In genomic region chr16:89351645-89352044, GRCh38 we compare ENCODE assay signal across 23 cellular contexts.
DNase-seq lines count a peak whose midpoint lies in the region; ATAC-seq and TF ChIP-seq lines count a peak whose summit lies in the region.
"Had no signal": no experiment of that assay in that cellular context is flagged by ENCODE, and none has a peak within 500 bp of the region (broad histone marks: within the 10 kb centered on the region; RNA-seq: fewer than 3 reads in every experiment).

No MANE protein-coding gene starts in this region.

- no peak overlapping the region for H3K23ac ChIP-seq in mesendoderm (ENCODE audit: low read length)

- peak overlapping the region; percentile 63; the same call in 1 of the 2 replicates for H3K27ac Mint-ChIP-seq in GM23338
- peak overlapping the region; percentile 32 for H3K27ac Mint-ChIP-seq in chondrocyte (ENCODE audit: unreplicated experiment)
- H3K27ac Mint-ChIP-seq in natural killer cell treated with Interleukin-12 subunit alpha and Interleukin-12 subunit beta and Interleukin-15 and Interleukin-18, amount 100 ng/mL, for 72 hours: peak overlapping the region; percentile 3 to 32

- H3K9me2 ChIP-seq in GM23338 (ENCODE audit: insufficient read depth): no peaks in the 10 kb centered on the region

- H3K27ac ChIP-seq in BLaER1 treated with 17β-estradiol and CSF1 and Interleukin-3, amounts not matched to agents 10 nM and 100 nM: no peak overlapping the region
- no peak overlapping the region for H3K27ac ChIP-seq in GM23338 (ENCODE audit: low read depth)
- no peak overlapping the region for H3K27ac ChIP-seq in mesendoderm (ENCODE audit: low read depth, low read length)
- H3K27ac ChIP-seq: SK-N-MC, tibial nerve had no signal

- H2BK15ac ChIP-seq in mesendoderm (replicated peaks; ENCODE audit: low read depth): no peak overlapping the region

- peak overlapping the region; percentile 80 to 95 (median 91); a peak in 21 of 22 replicates for H3K4me2 ChIP-seq in BLaER1 treated with 17β-estradiol and CSF1 and Interleukin-3, amounts not matched to agents 10 nM and 100 nM
- H3K4me2 ChIP-seq in GM23338 (no peak overlapping the region), mesendoderm (ENCODE audit: low read length) (no peak overlapping the region)

- 0 out of 2 replicates have a peak, but pooled peaks cover 7% of the 10 kb centered on the region for H3F3A ChIP-seq in GM23338 (replicated peaks; ENCODE audit: low read depth)

- TF ChIP-seq CTCF in GM23338 (conservative IDR thresholded peaks at IDR 0.05; ENCODE audit: low read depth in 2 of 2) (no peak), chondrocyte (IDR thresholded peaks at IDR 0.05) (no peak)

- H3K4me1 Mint-ChIP-seq in GM23338 (peaks cover 76% of the 10 kb centered on the region), chondrocyte (ENCODE audit: low read depth) (peaks cover 62% of the 10 kb centered on the region)
- H3K4me1 Mint-ChIP-seq in natural killer cell treated with Interleukin-12 subunit alpha and Interleukin-12 subunit beta and Interleukin-15 and Interleukin-18, amount 100 ng/mL, for 72 hours (ENCODE audit: low read depth in 2 of 2): peaks cover 61 to 75% of the 10 kb centered on the region in 2 donors

- no peaks in the 10 kb centered on the region for H3K9me3 Mint-ChIP-seq in GM23338
- no peaks in the 10 kb centered on the region for H3K9me3 Mint-ChIP-seq in chondrocyte (ENCODE audit: low read depth)
- no peaks in the 10 kb centered on the region for H3K9me3 Mint-ChIP-seq in natural killer cell treated with Interleukin-12 subunit alpha and Interleukin-12 subunit beta and Interleukin-15 and Interleukin-18, amount 100 ng/mL, for 72 hours
- H3K9me3 Mint-ChIP-seq: activated naive CD4-positive, alpha-beta T cell treated with anti-CD3 and anti-CD28 coated beads, Interleukin-2, amount 10 ng/mL, durations not matched to agents 7 days and 5 days; T-helper 2 cell treated with Interferon-gamma antibody and Interleukin-4, amounts not matched to agents 5 μg/mL and 100 μg/mL, for 36 hours had no signal

- no peak overlapping the region for H2AFZ ChIP-seq in GM23338

- H3K4me3 ChIP-seq in BLaER1 treated with 17β-estradiol and CSF1 and Interleukin-3, amounts not matched to agents 10 nM and 100 nM: no peak overlapping the region
- H3K4me3 ChIP-seq in GM23338: no peak overlapping the region
- no peak overlapping the region for H3K4me3 ChIP-seq in mesendoderm (ENCODE audit: low read length)
- H3K4me3 ChIP-seq: SK-N-MC, tibial nerve had no signal

- H4K8ac ChIP-seq in mesendoderm (ENCODE audit: low read depth, low read length): no peak overlapping the region

- ATAC-seq in GM23338 (no peak), GM18873 (IDR thresholded peaks at IDR 0.05; ENCODE audit: low FRiP score, unreplicated experiment) (no peak), GM18907 (IDR thresholded peaks at IDR 0.05; ENCODE audit: unreplicated experiment) (no peak)
- ATAC-seq in natural killer cell treated with Interleukin-12 subunit alpha and Interleukin-12 subunit beta and Interleukin-15 and Interleukin-18, amount 100 ng/mL, for 72 hours: no peak

- H3K18ac ChIP-seq in mesendoderm (ENCODE audit: low read length): no peak overlapping the region

- H3K4ac ChIP-seq in mesendoderm (ENCODE audit: low read depth, low read length): no peak overlapping the region

- no peak overlapping the region for H2BK5ac ChIP-seq in mesendoderm (ENCODE audit: low read length)

- peaks cover 100% of the 10 kb centered on the region in 11 experiments for H4K20me1 ChIP-seq in BLaER1 treated with 17β-estradiol and CSF1 and Interleukin-3, amounts not matched to agents 10 nM and 100 nM
- peaks cover 96% of the 10 kb centered on the region for H4K20me1 ChIP-seq in GM23338 (replicated peaks; ENCODE audit: insufficient read depth)

- peaks cover 14% of the 10 kb centered on the region for H3K27me3 Mint-ChIP-seq in GM23338 (ENCODE audit: insufficient read depth, low read depth, poor library complexity)
- no peaks in the 10 kb centered on the region for H3K27me3 Mint-ChIP-seq in chondrocyte (ENCODE audit: low read depth)
- H3K27me3 Mint-ChIP-seq in natural killer cell treated with Interleukin-12 subunit alpha and Interleukin-12 subunit beta and Interleukin-15 and Interleukin-18, amount 100 ng/mL, for 72 hours: no peaks in the 10 kb centered on the region
- H3K27me3 Mint-ChIP-seq: activated naive CD4-positive, alpha-beta T cell treated with anti-CD3 and anti-CD28 coated beads, Interleukin-2, amount 10 ng/mL, durations not matched to agents 7 days and 5 days; brain had no signal

- no peak for DNase-seq in GM23338 (ENCODE audit: low spot score)
- DNase-seq in chondrocyte (ENCODE audit: low spot score): no peak
- DNase-seq in natural killer cell treated with Interleukin-12 subunit alpha and Interleukin-12 subunit beta and Interleukin-15 and Interleukin-18, amount 100 ng/mL, for 72 hours (ENCODE audit: low spot score): no peak
- DNase-seq in mesendoderm: no peak
- DNase-seq: activated CD4-positive, CD25-positive, alpha-beta regulatory T cell treated with anti-CD3 and anti-CD28 coated beads, Interleukin-2, amount 50 U/mL, for 72 hours; activated CD8-positive, alpha-beta memory T cell treated with anti-CD3 and anti-CD28 coated beads, Interleukin-2, amount 50 U/mL, for 4 hours; activated naive CD4-positive, alpha-beta T cell treated with anti-CD3 and anti-CD28 coated beads, Interleukin-2, amount 10 ng/mL, durations not matched to agents 7 days and 5 days; COR-L47; cortex of kidney; foreskin fibroblast; KBM-7; NCI-H1694 treated with DMSO at 0.1 percent for 48 hours; NCI-H2227 treated with DMSO at 0.1 percent for 48 hours; retina; stimulated activated CD4-positive, alpha-beta T cell treated with anti-CD3 and anti-CD28 coated beads, Interleukin-15, amount 100 ng/mL, for 24 hours; stimulated activated naive CD4-positive, alpha-beta T cell had no signal

- H3K56ac ChIP-seq in mesendoderm (ENCODE audit: low read length): no peak overlapping the region

- H3K9ac ChIP-seq in BLaER1 treated with 17β-estradiol and CSF1 and Interleukin-3, amounts not matched to agents 10 nM and 100 nM: no peak overlapping the region; a peak in 1 of 22 replicates
- no peak overlapping the region for H3K9ac ChIP-seq in mesendoderm (ENCODE audit: low read length)

- no peak overlapping the region for H4K5ac ChIP-seq in mesendoderm (ENCODE audit: low read length)

- H3K4me3 Mint-ChIP-seq in GM23338 (no peak overlapping the region), chondrocyte (ENCODE audit: unreplicated experiment) (no peak overlapping the region)
- peak overlapping the region; percentile 42 for H3K4me3 Mint-ChIP-seq in natural killer cell treated with Interleukin-12 subunit alpha and Interleukin-12 subunit beta and Interleukin-15 and Interleukin-18, amount 100 ng/mL, for 72 hours
- H3K4me3 Mint-ChIP-seq: activated naive CD4-positive, alpha-beta T cell treated with anti-CD3 and anti-CD28 coated beads, Interleukin-2, amount 10 ng/mL, durations not matched to agents 7 days and 5 days; brain; T-helper 2 cell treated with Interferon-gamma antibody and Interleukin-4, amounts not matched to agents 5 μg/mL and 100 μg/mL, for 36 hours had no signal

- no peak overlapping the region for H2AK5ac ChIP-seq in mesendoderm (ENCODE audit: low read length)

- no peak overlapping the region for H2BK120ac ChIP-seq in mesendoderm (ENCODE audit: low read depth, low read length)

- no peaks in the 10 kb centered on the region for H3K27me3 ChIP-seq in BLaER1 treated with 17β-estradiol and CSF1 and Interleukin-3, amounts not matched to agents 10 nM and 100 nM
- H3K27me3 ChIP-seq in GM23338 (ENCODE audit: insufficient read depth): no peaks in the 10 kb centered on the region
- H3K27me3 ChIP-seq in mesendoderm (ENCODE audit: insufficient read depth, low read length, poor library complexity): no peaks in the 10 kb centered on the region
- H3K27me3 ChIP-seq: tibial nerve had no signal

- H3K79me2 ChIP-seq in GM23338 (replicated peaks; ENCODE audit: insufficient read depth): peaks cover 100% of the 10 kb centered on the region
- peaks cover 83% of the 10 kb centered on the region for H3K79me2 ChIP-seq in mesendoderm (ENCODE audit: control insufficient read depth, insufficient read depth, low read length)

- H3K79me1 ChIP-seq in mesendoderm (ENCODE audit: low read length): peaks cover 33% of the 10 kb centered on the region

- no peaks in the 10 kb centered on the region for H3K9me3 ChIP-seq in BLaER1 treated with 17β-estradiol and CSF1 and Interleukin-3, amounts not matched to agents 10 nM and 100 nM (replicated peaks in 1 of 11)
- H3K9me3 ChIP-seq: tibial nerve had no signal

- peaks cover 95 to 100% (median 100%) of the 10 kb centered on the region in 10 experiments for H3K4me1 ChIP-seq in BLaER1 treated with 17β-estradiol and CSF1 and Interleukin-3, amounts not matched to agents 10 nM and 100 nM
- H3K4me1 ChIP-seq in GM23338 (ENCODE audit: insufficient read depth): peaks cover 39% of the 10 kb centered on the region
- peaks cover 2% of the 10 kb centered on the region for H3K4me1 ChIP-seq in mesendoderm (ENCODE audit: control insufficient read depth, low read depth, low read length)

- peaks cover 9 to 39% (median 30%) of the 10 kb centered on the region in 11 experiments; a peak in 20 of 22 replicates for H3K36me3 ChIP-seq in BLaER1 treated with 17β-estradiol and CSF1 and Interleukin-3, amounts not matched to agents 10 nM and 100 nM
- H3K36me3 ChIP-seq in GM23338 (ENCODE audit: insufficient read depth) (no peaks in the 10 kb centered on the region), mesendoderm (ENCODE audit: control insufficient read depth, insufficient read depth, low read length) (no peaks in the 10 kb centered on the region)
- H3K36me3 ChIP-seq: tibial nerve had no signal

- H3K36me3 Mint-ChIP-seq in GM23338 (ENCODE audit: low read depth) (peaks cover 9% of the 10 kb centered on the region; the same call in 1 of the 3 replicates), chondrocyte (ENCODE audit: low read depth) (peaks cover 2% of the 10 kb centered on the region)
- no peaks in the 10 kb centered on the region for H3K36me3 Mint-ChIP-seq in natural killer cell treated with Interleukin-12 subunit alpha and Interleukin-12 subunit beta and Interleukin-15 and Interleukin-18, amount 100 ng/mL, for 72 hours

- WGBS in mesendoderm (ENCODE audit: extremely low coverage, insufficient coverage, low lambda C conversion rate): no CpG with 5 or more reads among the region's 12 CpGs

TF ChIP-seq in GM23338, 12 proteins besides CTCF, POLR2A, EP300 and RAD21:
- TF ChIP-seq EZH2phosphoT487 (IDR thresholded peaks at IDR 0.05; ENCODE audit: unreplicated experiment) (no peak), CREB1 (CRISPR knock-in tag; IDR thresholded peaks at IDR 0.05; ENCODE audit: low read depth) (no peak), JUNB (IDR thresholded peaks at IDR 0.05; ENCODE audit: unreplicated experiment) (no peak), NANOG (IDR thresholded peaks at IDR 0.05; ENCODE audit: borderline replicate concordance) (no peak)
TF ChIP-seq in GM23338: peak in this region for 0.

Comparison
In these comparisons a context has a peak if more than half of its experiments do, and no peak if none do; other contexts are left out.
1. H3K4me2 ChIP-seq: peak in BLaER1 treated with 17β-estradiol and CSF1 and Interleukin-3, amounts not matched to agents 10 nM and 100 nM (11 of 11); none in GM23338 (single experiment) and mesendoderm (single experiment).
2. Peak in every context shown above with its lines, with median percentiles within 50 percentile points of each other: H3K27ac Mint-ChIP-seq.